8 cellular contexts compared by ENCODE assay signal in the genomic region with DNA sequence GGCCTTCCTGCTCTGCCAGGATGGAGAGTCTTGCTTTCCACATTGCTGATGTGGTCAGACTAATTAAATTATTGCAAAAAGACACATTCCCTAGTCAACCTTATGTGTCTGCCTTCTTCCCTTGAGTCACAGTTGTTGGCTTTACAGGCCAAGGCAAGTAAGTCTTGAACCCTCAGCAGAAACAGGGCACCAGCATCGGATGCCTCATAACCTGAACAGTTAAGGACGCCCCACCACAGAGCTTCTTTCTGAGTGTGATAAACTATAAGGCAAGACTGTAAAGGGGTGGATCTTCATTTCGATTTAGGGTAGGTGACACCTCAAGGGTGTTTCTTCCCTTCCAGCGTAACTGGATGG. TPM values are rescaled to one million over a fixed set of nuclear protein-coding genes. Genes with fewer than 3 reads are reported as not detected.
A peak's percentile ranks its signal among the peaks of the same experiment; 100 is the strongest.
DNase-seq lines count a peak whose midpoint lies in the region; ATAC-seq and TF ChIP-seq lines count a peak whose summit lies in the region.

No MANE protein-coding gene starts in this region.

- no peak for TF ChIP-seq RAD21 in neural cell (conservative IDR thresholded peaks at IDR 0.05)

- intact Hi-C loops in colonic mucosa (cut with DNase I): no loop called here

- peaks cover 34% of the 10 kb centered on the region for H4K20me1 ChIP-seq in BLaER1
- peaks cover 28% of the 10 kb centered on the region for H4K20me1 ChIP-seq in Karpas-422 (ENCODE audit: insufficient read depth, low read depth, low read length)
- no peaks in the 10 kb centered on the region for H4K20me1 ChIP-seq in neural cell (ENCODE audit: insufficient read depth)

- ATAC-seq in HG03432 (IDR thresholded peaks at IDR 0.05; ENCODE audit: unreplicated experiment): no peak

- peaks cover 5% of the 10 kb centered on the region for H3F3A ChIP-seq in neural cell (ENCODE audit: insufficient read depth, low read length, poor library complexity, severe bottlenecking)

- H3K4me3 ChIP-seq in BLaER1: peak overlapping the region; percentile 93
- peak overlapping the region; percentile 59 for H3K4me3 ChIP-seq in Karpas-422 (ENCODE audit: low read length)
- H3K4me3 ChIP-seq in colonic mucosa: peak overlapping the region; percentile 96
- peak overlapping the region; percentile 98 for H3K4me3 ChIP-seq in neural cell (ENCODE audit: low read length)

- no peaks in the 10 kb centered on the region for H3K27me3 ChIP-seq in BLaER1
- H3K27me3 ChIP-seq in Karpas-422 (ENCODE audit: low read length): no peaks in the 10 kb centered on the region
- H3K27me3 ChIP-seq in colonic mucosa: no peaks in the 10 kb centered on the region
- no peaks in the 10 kb centered on the region for H3K27me3 ChIP-seq in neural cell (ENCODE audit: insufficient read depth, low read depth, low read length)

- peak overlapping the region; percentile 89 for H2AFZ ChIP-seq in Karpas-422 (ENCODE audit: low read length)
- H2AFZ ChIP-seq in neural cell (ENCODE audit: low read depth, low read length): peak overlapping the region; percentile 71

- peaks cover 22% of the 10 kb centered on the region for H3K4me1 ChIP-seq in BLaER1
- peaks cover 38% of the 10 kb centered on the region for H3K4me1 ChIP-seq in Karpas-422 (ENCODE audit: low read length)
- H3K4me1 ChIP-seq in colonic mucosa: no peaks in the 10 kb centered on the region

- H3K9me2 ChIP-seq in Karpas-422 (replicated peaks; ENCODE audit: insufficient read depth, low read length) (no peaks in the 10 kb centered on the region), neural cell (ENCODE audit: insufficient read depth, low read length) (no peaks in the 10 kb centered on the region)

- TF ChIP-seq EP300 in neural cell (conservative IDR thresholded peaks at IDR 0.05; ENCODE audit: poor library complexity, severe bottlenecking): no peak

- peaks cover 9% of the 10 kb centered on the region; the same call in 1 of the 2 replicates for H3K36me3 ChIP-seq in BLaER1
- H3K36me3 ChIP-seq in Karpas-422 (ENCODE audit: insufficient read depth, low read length): peaks cover 17% of the 10 kb centered on the region; the same call in 1 of the 2 replicates
- H3K36me3 ChIP-seq in colonic mucosa: no peaks in the 10 kb centered on the region
- no peaks in the 10 kb centered on the region for H3K36me3 ChIP-seq in neural cell (ENCODE audit: insufficient read depth, low read length)

- no peak for TF ChIP-seq CTCF in colonic mucosa (IDR thresholded peaks at IDR 0.05)
- no peak for TF ChIP-seq CTCF in neural cell (IDR thresholded peaks at IDR 0.05; ENCODE audit: poor library complexity, severe bottlenecking)

- H3K9me3 ChIP-seq in BLaER1: no peaks in the 10 kb centered on the region
- H3K9me3 ChIP-seq in Karpas-422 (ENCODE audit: low read length): no peaks in the 10 kb centered on the region
- no peaks in the 10 kb centered on the region for H3K9me3 ChIP-seq in colonic mucosa
- no peaks in the 10 kb centered on the region for H3K9me3 ChIP-seq in neural cell (ENCODE audit: low read length)

- H3K27ac ChIP-seq in BLaER1 (peak overlapping the region; percentile 95), Karpas-422 (ENCODE audit: low read length) (peak overlapping the region; percentile 13), colonic mucosa (peak overlapping the region; percentile 94), neural cell (ENCODE audit: low read length) (peak overlapping the region; percentile 98)

- H3K79me2 ChIP-seq in Karpas-422 (ENCODE audit: low read length) (peaks cover 43% of the 10 kb centered on the region), neural cell (replicated peaks; ENCODE audit: insufficient read depth, low read length) (peaks cover 33% of the 10 kb centered on the region)

- DNase-seq in Karpas-422 (no peak), colonic mucosa (no peak), AG08395 (ENCODE audit: low spot score) (no peak), H4 (ENCODE audit: low spot score) (no peak), NCI-H1105 (lab: John Stamatoyannopoulos, UW) (no peak)

- H3K4me2 ChIP-seq in BLaER1: peak overlapping the region; percentile 76
- peak overlapping the region; percentile 85 for H3K4me2 ChIP-seq in Karpas-422 (ENCODE audit: low read depth, low read length, poor library complexity, severe bottlenecking)
- peak overlapping the region; percentile 77 for H3K4me2 ChIP-seq in neural cell (ENCODE audit: low read length)

- H3K9ac ChIP-seq in BLaER1 (peak overlapping the region; percentile 95), Karpas-422 (ENCODE audit: low read length) (peak overlapping the region; percentile 99), colonic mucosa (ENCODE audit: low read depth in 2 of 2, low read length in 2 of 2) (peak overlapping the region; percentile 65 to 80), neural cell (ENCODE audit: low read length) (peak overlapping the region; percentile 98)

TF ChIP-seq in neural cell, 6 proteins besides CTCF, POLR2A, EP300 and RAD21:
- TF ChIP-seq, protein P1, sequence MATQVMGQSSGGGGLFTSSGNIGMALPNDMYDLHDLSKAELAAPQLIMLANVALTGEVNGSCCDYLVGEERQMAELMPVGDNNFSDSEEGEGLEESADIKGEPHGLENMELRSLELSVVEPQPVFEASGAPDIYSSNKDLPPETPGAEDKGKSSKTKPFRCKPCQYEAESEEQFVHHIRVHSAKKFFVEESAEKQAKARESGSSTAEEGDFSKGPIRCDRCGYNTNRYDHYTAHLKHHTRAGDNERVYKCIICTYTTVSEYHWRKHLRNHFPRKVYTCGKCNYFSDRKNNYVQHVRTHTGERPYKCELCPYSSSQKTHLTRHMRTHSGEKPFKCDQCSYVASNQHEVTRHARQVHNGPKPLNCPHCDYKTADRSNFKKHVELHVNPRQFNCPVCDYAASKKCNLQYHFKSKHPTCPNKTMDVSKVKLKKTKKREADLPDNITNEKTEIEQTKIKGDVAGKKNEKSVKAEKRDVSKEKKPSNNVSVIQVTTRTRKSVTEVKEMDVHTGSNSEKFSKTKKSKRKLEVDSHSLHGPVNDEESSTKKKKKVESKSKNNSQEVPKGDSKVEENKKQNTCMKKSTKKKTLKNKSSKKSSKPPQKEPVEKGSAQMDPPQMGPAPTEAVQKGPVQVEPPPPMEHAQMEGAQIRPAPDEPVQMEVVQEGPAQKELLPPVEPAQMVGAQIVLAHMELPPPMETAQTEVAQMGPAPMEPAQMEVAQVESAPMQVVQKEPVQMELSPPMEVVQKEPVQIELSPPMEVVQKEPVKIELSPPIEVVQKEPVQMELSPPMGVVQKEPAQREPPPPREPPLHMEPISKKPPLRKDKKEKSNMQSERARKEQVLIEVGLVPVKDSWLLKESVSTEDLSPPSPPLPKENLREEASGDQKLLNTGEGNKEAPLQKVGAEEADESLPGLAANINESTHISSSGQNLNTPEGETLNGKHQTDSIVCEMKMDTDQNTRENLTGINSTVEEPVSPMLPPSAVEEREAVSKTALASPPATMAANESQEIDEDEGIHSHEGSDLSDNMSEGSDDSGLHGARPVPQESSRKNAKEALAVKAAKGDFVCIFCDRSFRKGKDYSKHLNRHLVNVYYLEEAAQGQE (IDR thresholded peaks at IDR 0.05; ENCODE audit: borderline replicate concordance): no peak
- TF ChIP-seq EZH2 (IDR thresholded peaks at IDR 0.05; ENCODE audit: borderline replicate concordance, insufficient read depth, low read length, poor library complexity, severe bottlenecking) (no peak), POLR2AphosphoS5 (IDR thresholded peaks at IDR 0.05) (no peak), SMC3 (conservative IDR thresholded peaks at IDR 0.05; ENCODE audit: poor library complexity) (no peak), TAF1 (IDR thresholded peaks at IDR 0.05; ENCODE audit: low read depth) (no peak), MXI1 (conservative IDR thresholded peaks at IDR 0.05; ENCODE audit: poor library complexity, severe bottlenecking) (no peak)
TF ChIP-seq in neural cell: peak in this region for 0.

RNA-seq across cellular contexts. Expression of gene KIF2A, which starts 0.7 kb away (rescaled TPM):
- 58.5 and 81.8 TPM in 2 replicates for total RNA-seq in Karpas-422 (2014; rRNA removed; shearing (Covaris generic); ENCODE audit: low replicate concordance)
- total RNA-seq in colonic mucosa: 10 to 100 TPM; 30.8 to 43.4 TPM
- 68.4 and 72.0 TPM in 2 replicates for polyA plus RNA-seq in neural cell
- 200 and 312 TPM in 2 replicates for polyA minus RNA-seq in neural cell
- 26.4 and 41.3 TPM in 2 replicates for total RNA-seq in H4 (2014; rRNA removed; shearing (Covaris generic))

Comparison
In these comparisons a context has a peak if more than half of its experiments do, and no peak if none do; other contexts are left out.
1. H3K27ac ChIP-seq: peak in every context shown above with its lines; median percentile 98 in neural cell; 95 in BLaER1; 94 in colonic mucosa; 13 in Karpas-422.